Comparison of ENCODE assay signal across 26 cellular contexts in the genomic region with DNA sequence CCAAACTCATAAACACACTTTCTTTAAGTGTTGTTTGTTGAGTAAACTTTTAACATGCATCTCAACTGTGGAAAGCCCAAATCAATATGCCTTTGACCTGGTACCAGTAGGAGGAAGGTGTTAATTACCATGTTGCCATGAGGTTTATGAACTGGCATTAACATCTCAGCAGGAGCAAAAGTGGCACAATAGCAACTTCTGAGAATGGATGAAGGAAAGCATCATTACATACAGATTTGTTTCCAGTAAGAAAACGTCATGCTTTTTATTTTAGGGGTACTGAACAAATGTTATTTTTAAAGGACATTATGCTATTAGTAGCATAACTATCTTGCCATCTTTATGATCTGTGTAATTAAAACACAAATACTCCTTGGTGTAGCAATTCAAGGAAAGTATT. TPM values are rescaled to one million over a fixed set of nuclear protein-coding genes. Genes with fewer than 3 reads are reported as not detected.
"Had no signal": no experiment of that assay in that cellular context is flagged by ENCODE, and none has a peak within 500 bp of the region (broad histone marks: within the 10 kb centered on the region; RNA-seq: fewer than 3 reads in every experiment).

No MANE protein-coding gene starts in this region.

- H3K9me3 Mint-ChIP-seq: activated naive CD4-positive, alpha-beta T cell treated with anti-CD3 and anti-CD28 coated beads, Interleukin-2, amount 50 U/mL, for 24 hours; activated T-cell treated with anti-CD3 and anti-CD28 coated beads, Interleukin-2, amount 50 U/mL, for 24 hours; activated T-helper 1 cell treated with anti-CD3 and anti-CD28 coated beads, Interleukin-12 subunit alpha, Interleukin-12 subunit beta, Interleukin-2, Interleukin-4 antibody, amounts not matched to agents 30 ng/mL and 10 ng/mL and 1 ng/mL, durations not matched to agents 14 hours and 24 hours and 36 hours had no signal

- H3K4me3 ChIP-seq: breast epithelium, coronary artery, SJCRH30 had no signal

- H3K9me3 ChIP-seq: breast epithelium, SJCRH30, SK-N-SH had no signal

- H3K27me3 ChIP-seq: breast epithelium, SJCRH30 had no signal

- ATAC-seq: activated CD8-positive, alpha-beta memory T cell treated with anti-CD3 and anti-CD28 coated beads, Interleukin-2, amount 10 ng/mL, durations not matched to agents 7 days and 5 days; Panc1 had no signal

- H3K27ac ChIP-seq: breast epithelium, coronary artery, RWPE1, SJCRH30, WERI-Rb-1 had no signal

- H3K4me1 ChIP-seq: breast epithelium had no signal

- H3K36me3 Mint-ChIP-seq: activated CD8-positive, alpha-beta memory T cell treated with anti-CD3 and anti-CD28 coated beads, Interleukin-2, amount 10 ng/mL, durations not matched to agents 7 days and 5 days; activated naive CD4-positive, alpha-beta T cell treated with anti-CD3 and anti-CD28 coated beads, Interleukin-2, amount 50 U/mL, for 24 hours had no signal

- DNase-seq: activated CD4-positive, alpha-beta T cell treated with anti-CD3 and anti-CD28 coated beads for 4 hours; activated CD8-positive, alpha-beta memory T cell treated with anti-CD3 and anti-CD28 coated beads, Interleukin-2, amount 10 ng/mL, durations not matched to agents 7 days and 5 days; activated effector memory CD4-positive, alpha-beta T cell treated with Interleukin-2 at 50 U/mL for 16 hours; activated naive CD4-positive, alpha-beta T cell; activated T-cell treated with anti-CD3 and anti-CD28 coated beads, Interleukin-2, amount 50 U/mL, for 24 hours; aorta; central memory CD4-positive, alpha-beta T cell; NCI-H1048; NCI-H187; NCI-H510A treated with DMSO at 0.1 percent for 48 hours; NCI-H774; NK-92 treated with Interleukin-12 subunit alpha and Interleukin-12 subunit beta, amount 100 ng/mL, for 24 hours; OCI-M1; Right ventricle myocardium superior; SK-N-SH; T-helper 1 cell; WERI-Rb-1 had no signal

- H3K27me3 Mint-ChIP-seq: activated T-cell treated with anti-CD3 and anti-CD28 coated beads, Interleukin-2, amount 50 U/mL, for 24 hours had no signal

- H3K4me1 Mint-ChIP-seq: activated naive CD4-positive, alpha-beta T cell treated with anti-CD3 and anti-CD28 coated beads, Interleukin-2, amount 50 U/mL, for 24 hours had no signal

- H3K27ac Mint-ChIP-seq: activated CD8-positive, alpha-beta memory T cell treated with anti-CD3 and anti-CD28 coated beads, Interleukin-2, amount 10 ng/mL, durations not matched to agents 7 days and 5 days; activated naive CD4-positive, alpha-beta T cell treated with anti-CD3 and anti-CD28 coated beads, Interleukin-2, amount 50 U/mL, for 24 hours; activated T-cell treated with anti-CD3 and anti-CD28 coated beads, Interleukin-2, amount 50 U/mL, for 24 hours; activated T-helper 1 cell treated with anti-CD3 and anti-CD28 coated beads, Interleukin-12 subunit alpha, Interleukin-12 subunit beta, Interleukin-2, Interleukin-4 antibody, amounts not matched to agents 30 ng/mL and 10 ng/mL and 1 ng/mL, durations not matched to agents 14 hours and 24 hours and 36 hours had no signal

- H3K4me3 Mint-ChIP-seq: activated CD8-positive, alpha-beta memory T cell treated with anti-CD3 and anti-CD28 coated beads, Interleukin-2, amount 10 ng/mL, durations not matched to agents 7 days and 5 days; activated naive CD4-positive, alpha-beta T cell treated with anti-CD3 and anti-CD28 coated beads, Interleukin-2, amount 50 U/mL, for 24 hours; activated T-cell treated with anti-CD3 and anti-CD28 coated beads, Interleukin-2, amount 50 U/mL, for 24 hours; activated T-helper 1 cell treated with anti-CD3 and anti-CD28 coated beads, Interleukin-12 subunit alpha, Interleukin-12 subunit beta, Interleukin-2, Interleukin-4 antibody, amounts not matched to agents 30 ng/mL and 10 ng/mL and 1 ng/mL, durations not matched to agents 14 hours and 24 hours and 36 hours had no signal

- H3K36me3 ChIP-seq: breast epithelium, SJCRH30, WERI-Rb-1 had no signal

RNA-seq across cellular contexts. Expression of a gene that starts 51.1 kb away (rescaled TPM):
- total RNA-seq: activated CD8-positive, alpha-beta memory T cell treated with anti-CD3 and anti-CD28 coated beads, Interleukin-2, amount 10 ng/mL, durations not matched to agents 7 days and 5 days; activated T-helper 1 cell treated with anti-CD3 and anti-CD28 coated beads, Interleukin-12 subunit alpha, Interleukin-12 subunit beta, Interleukin-2, Interleukin-4 antibody, amounts not matched to agents 30 ng/mL and 10 ng/mL and 1 ng/mL, durations not matched to agents 14 hours and 24 hours and 36 hours; aorta; LHCN-M2; Right ventricle myocardium superior; SJCRH30; T-helper 2 cell treated with Interferon-gamma antibody and Interleukin-4, amounts not matched to agents 100 ng/mL and 5 ng/mL, for 36 hours had no signal
